Comparison of ENCODE assay signal across 1 cellular context in genomic region chr1:98739762-98740161, GRCh38.
TF ChIP-seq lines count a peak whose summit lies in the region.

No MANE protein-coding gene starts in this region.

TF ChIP-seq in IMR-90, 13 proteins besides CTCF, POLR2A, EP300 and RAD21 (continued from another document):
- no peak for TF ChIP-seq USF2 (IDR thresholded peaks at IDR 0.05; ENCODE audit: low read depth, low read length)
- no peak for TF ChIP-seq SMC3 (IDR thresholded peaks at IDR 0.05; ENCODE audit: low read depth, low read length)
- no peak for TF ChIP-seq ELK1 (IDR thresholded peaks at IDR 0.05; ENCODE audit: borderline replicate concordance, low read depth, low read length)
